8 cellular contexts compared by ENCODE assay signal in the genomic region with DNA sequence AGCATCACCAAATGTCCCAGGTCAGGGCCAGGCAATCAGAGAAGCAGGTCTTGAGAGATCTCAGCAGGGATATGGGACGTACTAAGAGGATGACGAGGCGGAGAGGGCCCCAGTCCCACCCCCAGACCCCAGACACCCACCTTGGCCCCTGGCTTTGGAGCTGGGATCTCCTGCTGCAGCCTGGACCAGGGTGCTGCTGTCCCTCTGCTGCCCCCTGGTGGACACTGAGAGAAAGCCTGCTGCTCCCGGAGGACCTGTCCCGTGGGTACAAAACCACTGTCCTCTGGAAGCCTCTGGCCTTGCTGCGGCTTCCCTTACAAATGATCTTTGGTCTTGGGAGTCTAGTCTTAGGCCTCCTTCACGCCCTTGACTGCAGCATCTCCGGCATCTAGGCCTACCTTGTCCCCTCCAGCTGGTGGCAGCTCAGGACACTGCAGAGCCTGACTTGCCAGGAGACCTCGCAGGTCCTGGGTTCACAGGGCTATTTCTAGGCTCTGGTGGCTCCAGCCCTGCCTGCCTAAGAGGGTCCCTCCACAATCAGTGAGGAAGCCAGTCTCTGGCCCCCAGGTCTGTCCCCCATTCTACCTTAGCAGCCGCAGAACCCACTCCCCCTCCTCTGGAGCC.
A peak's percentile ranks its signal among the peaks of the same experiment; 100 is the strongest.
DNase-seq lines count a peak whose midpoint lies in the region; ATAC-seq and TF ChIP-seq lines count a peak whose summit lies in the region.

No MANE protein-coding gene starts in this region.

- in situ Hi-C loops in G401 (cut with HindIII; ENCODE audit: low sequenced_read_pairs): no loop called here

- H3K36me3 ChIP-seq in lower lobe of right lung: peaks cover 68% of the 10 kb centered on the region

- H3K4me3 ChIP-seq in dorsolateral prefrontal cortex (no peak overlapping the region), lower lobe of right lung (no peak overlapping the region)

- H3K9me3 ChIP-seq in lower lobe of right lung: no peaks in the 10 kb centered on the region

- TF ChIP-seq CTCF in dorsolateral prefrontal cortex (IDR thresholded peaks at IDR 0.05 in 54 of 56, conservative IDR thresholded peaks at IDR 0.05 in 2 of 56; ENCODE audit: low read depth in 1 of 56, partially characterized antibody in 56 of 56): peak; percentile 86 to 99 (median 95)
- peak; percentile 97 for TF ChIP-seq CTCF in lower lobe of right lung (IDR thresholded peaks at IDR 0.05)

- H3K4me1 ChIP-seq in lower lobe of right lung: peaks cover 32% of the 10 kb centered on the region

- H3K27ac ChIP-seq in dorsolateral prefrontal cortex (no peak overlapping the region), lower lobe of right lung (no peak overlapping the region)

- H3K27me3 ChIP-seq in dorsolateral prefrontal cortex (no peaks in the 10 kb centered on the region), lower lobe of right lung (ENCODE audit: low read depth) (no peaks in the 10 kb centered on the region)

- intact Hi-C loops in dorsolateral prefrontal cortex (cut with DNase I): loop anchor here (1.0 to 2.0 kb wide), 2 partner anchors 239 to 247 kb away; no protein-coding TSS in a partner anchor
- intact Hi-C loops in lower lobe of right lung (cut with DNase I): no loop called here

- DNase-seq in G401 (ENCODE audit: low spot score): peak; percentile 84
- peak; percentile 77 for DNase-seq in NCI-H460 (ENCODE audit: extremely low read depth, low read depth)
- peak; percentile 74 to 81 for DNase-seq in activated CD4-positive, alpha-beta T cell treated with anti-CD3 and anti-CD28 coated beads, Interleukin-2, amount 50 U/mL, for 24 hours (ENCODE audit: low read depth in 1 of 2, low spot score in 1 of 2)
- DNase-seq in dorsolateral prefrontal cortex: peak; percentile 81 to 89 (median 86)
- peak; percentile 86 for DNase-seq in lower lobe of right lung
- DNase-seq in stimulated activated CD8-positive, alpha-beta memory T cell treated with anti-CD3 and anti-CD28 coated beads, Interleukin-12 subunit alpha, Interleukin-12 subunit beta, amount 100 ng/mL, for 1 hour (ENCODE audit: low read depth): peak; percentile 85

- ATAC-seq in HG02678 (IDR thresholded peaks at IDR 0.05; ENCODE audit: unreplicated experiment): peak; percentile 47
- peak; percentile 69 to 74 for ATAC-seq in lower lobe of right lung
- ATAC-seq in HG02840 (IDR thresholded peaks at IDR 0.05; ENCODE audit: low FRiP score, unreplicated experiment): no peak
